Comparison of ENCODE assay signal across 9 cellular contexts in the genomic region with DNA sequence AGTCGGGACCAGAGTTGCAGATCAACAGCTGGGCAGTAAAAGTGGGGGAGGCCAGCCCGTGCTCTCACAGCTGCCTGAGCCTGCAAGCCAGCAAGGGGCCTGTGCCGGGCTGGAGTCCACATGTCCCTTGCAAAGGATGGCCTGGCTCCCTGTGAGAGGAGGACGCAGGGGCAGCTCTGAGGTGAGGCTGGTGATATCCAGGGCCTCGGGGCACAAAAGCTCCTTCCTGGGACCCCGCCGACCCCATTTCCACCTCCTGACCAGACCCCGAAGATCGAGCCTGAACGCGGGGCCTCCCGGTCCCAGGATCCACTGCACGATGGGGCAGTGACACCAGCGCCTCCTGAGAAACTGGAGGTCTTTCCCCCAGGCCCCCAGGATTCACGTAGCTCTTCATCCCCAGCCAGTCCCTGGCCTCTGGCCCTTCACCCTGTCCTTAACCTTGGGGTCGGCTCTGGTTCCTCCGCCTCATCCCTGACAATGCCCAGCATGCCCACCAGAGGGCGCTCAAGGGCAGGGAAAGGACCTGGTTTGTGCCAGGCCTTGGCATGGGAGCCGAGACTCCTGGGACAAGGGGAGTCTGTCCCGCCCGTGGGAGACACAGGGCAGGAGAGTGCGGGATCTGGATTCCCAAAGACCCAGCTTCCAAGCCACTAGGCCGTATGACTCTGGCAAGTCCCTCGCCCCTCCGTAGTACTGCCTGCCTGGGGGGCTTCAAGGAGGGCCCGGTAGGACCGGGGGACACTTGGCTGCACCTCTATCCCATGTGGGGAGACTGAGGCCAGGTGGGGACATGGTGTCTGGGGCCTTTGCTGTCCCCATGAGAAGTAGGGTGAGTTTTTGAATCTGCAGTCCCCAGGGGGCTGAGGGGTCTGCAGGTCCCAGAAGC. TPM values are rescaled to one million over a fixed set of nuclear protein-coding genes. Genes with fewer than 3 reads are reported as not detected.
DNase-seq lines count a peak whose midpoint lies in the region; ATAC-seq and TF ChIP-seq lines count a peak whose summit lies in the region.
"Had no signal": no experiment of that assay in that cellular context is flagged by ENCODE, and none has a peak within 500 bp of the region (broad histone marks: within the 10 kb centered on the region; RNA-seq: fewer than 3 reads in every experiment).

No MANE protein-coding gene starts in this region.

- ATAC-seq in GM21515 (IDR thresholded peaks at IDR 0.05; ENCODE audit: unreplicated experiment) = no peak

- no peak overlapping the region for H3K4me2 ChIP-seq in PC-9

- H3K9me3 ChIP-seq in AG04450 (ENCODE audit: control insufficient read depth, insufficient read depth, low read length) (no peaks in the 10 kb centered on the region; the same call in 1 of the 2 replicates), PC-9 (ENCODE audit: insufficient read depth, low read depth) (no peaks in the 10 kb centered on the region), testis (no peaks in the 10 kb centered on the region)

- H3K27me3 Mint-ChIP-seq in activated T-cell treated with anti-CD3 and anti-CD28 coated beads, Interleukin-2, amount 50 U/mL, for 24 hours = peaks cover 4% of the 10 kb centered on the region

- no peak for TF ChIP-seq POLR2A in testis (IDR thresholded peaks at IDR 0.05)

- H3F3A ChIP-seq in PC-9 (ENCODE audit: insufficient read depth, low read depth) = peaks cover 5% of the 10 kb centered on the region

- H3K27ac ChIP-seq in AG04450 (ENCODE audit: low read depth, low read length) (no peak overlapping the region), PC-9 (no peak overlapping the region), testis (no peak overlapping the region)

- DNase-seq in AG04450 (ENCODE audit: low read depth, low spot score) (no peak), GM19238 (ENCODE audit: insufficient read length, low spot score) (peak; percentile 70), PC-9 (peak; percentile 52 to 82), fibroblast of mammary gland (ENCODE audit: low read depth) (peak; percentile 64), nucleus accumbens (lab: John Stamatoyannopoulos, UW) (peak in 50 of 56 donors; percentile 21 to 92 (median 70)), testis (peak; percentile 82)
- DNase-seq in activated T-cell treated with anti-CD3 and anti-CD28 coated beads, Interleukin-2, amount 50 U/mL, for 24 hours = peak; percentile 90

- TF ChIP-seq CTCF in AG04450 (IDR thresholded peaks at IDR 0.05; ENCODE audit: low read depth, low read length) = peak; percentile 94
- peak; percentile 98 for TF ChIP-seq CTCF in PC-9 (conservative IDR thresholded peaks at IDR 0.05)
- TF ChIP-seq CTCF in fibroblast of mammary gland (conservative IDR thresholded peaks at IDR 0.05; ENCODE audit: control insufficient read depth, insufficient read depth, low read depth, low read length) = peak; percentile 90
- TF ChIP-seq CTCF in testis (IDR thresholded peaks at IDR 0.05) = peak; percentile 96 to 97 (median 96)

- H3K36me3 ChIP-seq in PC-9 (ENCODE audit: low read depth) (no peaks in the 10 kb centered on the region), testis (ENCODE audit: low read depth, missing control alignments) (no peaks in the 10 kb centered on the region)

- H4K20me1 ChIP-seq in PC-9 (ENCODE audit: insufficient read depth) = no peaks in the 10 kb centered on the region

- peaks cover 7% of the 10 kb centered on the region for H3K27me3 ChIP-seq in AG04450 (ENCODE audit: control insufficient read depth, insufficient read depth, low read length)
- no peaks in the 10 kb centered on the region for H3K27me3 ChIP-seq in PC-9 (ENCODE audit: insufficient read depth, low read depth)
- no peaks in the 10 kb centered on the region for H3K27me3 ChIP-seq in testis

- CTCF ChIA-PET in AG04450 (lab: Charles Lee) (interaction anchor here (0.6 to 4.6 kb wide), 30 partner anchors 9 to 411 kb away, joined by 3 to 78 read pairs (median 4); no protein-coding TSS in a partner anchor), PC-9 (lab: Charles Lee) (interaction anchor here (0.5 to 0.7 kb wide), 3 partner anchors 53 to 196 kb away, joined by 3 to 7 read pairs (median 3); no protein-coding TSS in a partner anchor)

- H3K9me2 ChIP-seq in PC-9 (ENCODE audit: insufficient read depth) = no peaks in the 10 kb centered on the region

- WGBS in testis, 2 donors = 53 to 79% methylated on average over 11 to 27 of the region's 27 CpGs

- H3K27ac Mint-ChIP-seq in activated T-cell treated with anti-CD3 and anti-CD28 coated beads, Interleukin-2, amount 50 U/mL, for 24 hours = no peak overlapping the region
- H3K27ac Mint-ChIP-seq: stimulated activated naive CD8-positive, alpha-beta T cell treated with anti-CD3 and anti-CD28 coated beads, Interleukin-15, Interleukin-2, amounts not matched to agents 100 ng/mL and 50 ng/mL, for 24 hours had no signal

- no TSS peak for BruUV-seq in PC-9 (replicated peaks; lab: Mats Ljungman, UMichigan)

- POLR2A ChIA-PET in AG04450 (lab: Yijun Ruan, JAX) = no interaction called here
- POLR2A ChIA-PET in PC-9 (lab: Charles Lee; ENCODE audit: unreplicated experiment) = no interaction called here

- H3K4me3 ChIP-seq in AG04450 (ENCODE audit: low read depth, low read length) = no peak overlapping the region
- H3K4me3 ChIP-seq in PC-9 = no peak overlapping the region
- no peak overlapping the region for H3K4me3 ChIP-seq in fibroblast of mammary gland (ENCODE audit: control insufficient read depth, low read depth, low read length)
- H3K4me3 ChIP-seq in testis = no peak overlapping the region

- H3K4me1 Mint-ChIP-seq in activated T-cell treated with anti-CD3 and anti-CD28 coated beads, Interleukin-2, amount 50 U/mL, for 24 hours (ENCODE audit: low read depth) = no peaks in the 10 kb centered on the region

- H3K36me3 Mint-ChIP-seq in activated T-cell treated with anti-CD3 and anti-CD28 coated beads, Interleukin-2, amount 50 U/mL, for 24 hours (ENCODE audit: low read depth) = no peaks in the 10 kb centered on the region

- no peak overlapping the region for H3K4me3 Mint-ChIP-seq in activated T-cell treated with anti-CD3 and anti-CD28 coated beads, Interleukin-2, amount 50 U/mL, for 24 hours
- H3K4me3 Mint-ChIP-seq: stimulated activated naive CD8-positive, alpha-beta T cell treated with anti-CD3 and anti-CD28 coated beads, Interleukin-15, Interleukin-2, amounts not matched to agents 100 ng/mL and 50 ng/mL, for 24 hours had no signal

- intact Hi-C loops in PC-9 (cut with micrococcal nuclease; ENCODE audit: unreplicated experiment) (loop anchor here (1.0 to 5.0 kb wide), 3 partner anchors 43 to 318 kb away; no protein-coding TSS in a partner anchor), testis (cut with DNase I; ENCODE audit: low total_unique reads) (loop anchor here (10.0 kb wide), 1 partner anchor 320 kb away; no protein-coding TSS in a partner anchor)

- no peaks in the 10 kb centered on the region for H3K9me3 Mint-ChIP-seq in activated T-cell treated with anti-CD3 and anti-CD28 coated beads, Interleukin-2, amount 50 U/mL, for 24 hours
- H3K9me3 Mint-ChIP-seq: stimulated activated naive CD8-positive, alpha-beta T cell treated with anti-CD3 and anti-CD28 coated beads, Interleukin-15, Interleukin-2, amounts not matched to agents 100 ng/mL and 50 ng/mL, for 24 hours had no signal

- H3K4me1 ChIP-seq in PC-9 (replicated peaks; ENCODE audit: insufficient read depth) (peaks cover 14% of the 10 kb centered on the region), testis (peaks cover 45% of the 10 kb centered on the region)

- no peaks in the 10 kb centered on the region for H3K79me2 ChIP-seq in PC-9 (ENCODE audit: low read depth)

- no peak overlapping the region for H2AFZ ChIP-seq in PC-9

RNA-seq across cellular contexts. Expression of a gene that starts 17.8 kb away (rescaled TPM):
- polyA plus RNA-seq in AG04450 (2011; rRNA removed) = 0.56 and 0.71 TPM in 2 replicates
- polyA minus RNA-seq in AG04450 (2011; rRNA and poly(A)+ RNA removed) = 0.37 and 0.43 TPM in 2 replicates
- total RNA-seq in PC-9 (2021) = 66.9 and 75.5 TPM in 2 replicates
- 1 to 10 TPM; 1.3 to 1.9 TPM for total RNA-seq in testis
- 0.65 TPM for polyA plus RNA-seq in testis (ENCODE audit: insufficient read depth, low read depth, low replicate concordance)

Comparison
In these comparisons a context has a peak if more than half of its experiments do, and no peak if none do; other contexts are left out.
1. RNA of a gene that starts 17.8 kb away (total RNA-seq): 66.9 to 75.5 TPM in PC-9; 1.3 to 1.9 TPM in testis; every median in the first group is over 10 times any median in the second.
2. Peak in every context shown above with its lines, with median percentiles within 50 percentile points of each other: CTCF ChIP-seq.